In genomic region chr17:42773290-42774035, GRCh38 we compare ENCODE assay signal across 1 cellular context.
TF ChIP-seq lines count a peak whose summit lies in the region.

TSS of gene VPS25 (plus strand) at chr17:42773449. CDS start at chr17:42773476, 27 bp downstream.

TF ChIP-seq in GM12878, 131 proteins besides CTCF, POLR2A, EP300 and RAD21 (continued from another document and continues in another):
- TF ChIP-seq, protein P1, sequence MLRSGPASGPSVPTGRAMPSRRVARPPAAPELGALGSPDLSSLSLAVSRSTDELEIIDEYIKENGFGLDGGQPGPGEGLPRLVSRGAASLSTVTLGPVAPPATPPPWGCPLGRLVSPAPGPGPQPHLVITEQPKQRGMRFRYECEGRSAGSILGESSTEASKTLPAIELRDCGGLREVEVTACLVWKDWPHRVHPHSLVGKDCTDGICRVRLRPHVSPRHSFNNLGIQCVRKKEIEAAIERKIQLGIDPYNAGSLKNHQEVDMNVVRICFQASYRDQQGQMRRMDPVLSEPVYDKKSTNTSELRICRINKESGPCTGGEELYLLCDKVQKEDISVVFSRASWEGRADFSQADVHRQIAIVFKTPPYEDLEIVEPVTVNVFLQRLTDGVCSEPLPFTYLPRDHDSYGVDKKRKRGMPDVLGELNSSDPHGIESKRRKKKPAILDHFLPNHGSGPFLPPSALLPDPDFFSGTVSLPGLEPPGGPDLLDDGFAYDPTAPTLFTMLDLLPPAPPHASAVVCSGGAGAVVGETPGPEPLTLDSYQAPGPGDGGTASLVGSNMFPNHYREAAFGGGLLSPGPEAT (IDR thresholded peaks at IDR 0.05; ENCODE audit: low read depth) = peak; percentile 91
- TF ChIP-seq MTA3 (IDR thresholded peaks at IDR 0.05; ENCODE audit: borderline replicate concordance, low read length) = no peak; the same call in 1 of the 2 replicates
- peak; percentile 17 to 53 for TF ChIP-seq IKZF2 (IDR thresholded peaks at IDR 0.05)
- TF ChIP-seq HDGF (IDR thresholded peaks at IDR 0.05) = 0 out of 2 replicates have a peak, but pooled peaks have one; percentile 26
- 0 out of 2 replicates have a peak, but pooled peaks have one; percentile 50 for TF ChIP-seq TCF7 (IDR thresholded peaks at IDR 0.05; ENCODE audit: borderline replicate concordance)
- TF ChIP-seq POLR2AphosphoS2 (IDR thresholded peaks at IDR 0.05; ENCODE audit: low read depth, low read length) = peak; percentile 79; the same call in 1 of the 2 replicates
- TF ChIP-seq, protein P2, sequence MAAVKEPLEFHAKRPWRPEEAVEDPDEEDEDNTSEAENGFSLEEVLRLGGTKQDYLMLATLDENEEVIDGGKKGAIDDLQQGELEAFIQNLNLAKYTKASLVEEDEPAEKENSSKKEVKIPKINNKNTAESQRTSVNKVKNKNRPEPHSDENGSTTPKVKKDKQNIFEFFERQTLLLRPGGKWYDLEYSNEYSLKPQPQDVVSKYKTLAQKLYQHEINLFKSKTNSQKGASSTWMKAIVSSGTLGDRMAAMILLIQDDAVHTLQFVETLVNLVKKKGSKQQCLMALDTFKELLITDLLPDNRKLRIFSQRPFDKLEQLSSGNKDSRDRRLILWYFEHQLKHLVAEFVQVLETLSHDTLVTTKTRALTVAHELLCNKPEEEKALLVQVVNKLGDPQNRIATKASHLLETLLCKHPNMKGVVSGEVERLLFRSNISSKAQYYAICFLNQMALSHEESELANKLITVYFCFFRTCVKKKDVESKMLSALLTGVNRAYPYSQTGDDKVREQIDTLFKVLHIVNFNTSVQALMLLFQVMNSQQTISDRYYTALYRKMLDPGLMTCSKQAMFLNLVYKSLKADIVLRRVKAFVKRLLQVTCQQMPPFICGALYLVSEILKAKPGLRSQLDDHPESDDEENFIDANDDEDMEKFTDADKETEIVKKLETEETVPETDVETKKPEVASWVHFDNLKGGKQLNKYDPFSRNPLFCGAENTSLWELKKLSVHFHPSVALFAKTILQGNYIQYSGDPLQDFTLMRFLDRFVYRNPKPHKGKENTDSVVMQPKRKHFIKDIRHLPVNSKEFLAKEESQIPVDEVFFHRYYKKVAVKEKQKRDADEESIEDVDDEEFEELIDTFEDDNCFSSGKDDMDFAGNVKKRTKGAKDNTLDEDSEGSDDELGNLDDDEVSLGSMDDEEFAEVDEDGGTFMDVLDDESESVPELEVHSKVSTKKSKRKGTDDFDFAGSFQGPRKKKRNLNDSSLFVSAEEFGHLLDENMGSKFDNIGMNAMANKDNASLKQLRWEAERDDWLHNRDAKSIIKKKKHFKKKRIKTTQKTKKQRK (IDR thresholded peaks at IDR 0.05; ENCODE audit: low read depth, low read length) = no peak
- TF ChIP-seq, protein P3, sequence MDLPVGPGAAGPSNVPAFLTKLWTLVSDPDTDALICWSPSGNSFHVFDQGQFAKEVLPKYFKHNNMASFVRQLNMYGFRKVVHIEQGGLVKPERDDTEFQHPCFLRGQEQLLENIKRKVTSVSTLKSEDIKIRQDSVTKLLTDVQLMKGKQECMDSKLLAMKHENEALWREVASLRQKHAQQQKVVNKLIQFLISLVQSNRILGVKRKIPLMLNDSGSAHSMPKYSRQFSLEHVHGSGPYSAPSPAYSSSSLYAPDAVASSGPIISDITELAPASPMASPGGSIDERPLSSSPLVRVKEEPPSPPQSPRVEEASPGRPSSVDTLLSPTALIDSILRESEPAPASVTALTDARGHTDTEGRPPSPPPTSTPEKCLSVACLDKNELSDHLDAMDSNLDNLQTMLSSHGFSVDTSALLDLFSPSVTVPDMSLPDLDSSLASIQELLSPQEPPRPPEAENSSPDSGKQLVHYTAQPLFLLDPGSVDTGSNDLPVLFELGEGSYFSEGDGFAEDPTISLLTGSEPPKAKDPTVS (IDR thresholded peaks at IDR 0.05; ENCODE audit: low read depth, low read length) = no peak
- TF ChIP-seq CREM (IDR thresholded peaks at IDR 0.05; ENCODE audit: low read depth) = 0 out of 2 replicates have a peak, but pooled peaks have one; percentile 57
- TF ChIP-seq, protein P4, sequence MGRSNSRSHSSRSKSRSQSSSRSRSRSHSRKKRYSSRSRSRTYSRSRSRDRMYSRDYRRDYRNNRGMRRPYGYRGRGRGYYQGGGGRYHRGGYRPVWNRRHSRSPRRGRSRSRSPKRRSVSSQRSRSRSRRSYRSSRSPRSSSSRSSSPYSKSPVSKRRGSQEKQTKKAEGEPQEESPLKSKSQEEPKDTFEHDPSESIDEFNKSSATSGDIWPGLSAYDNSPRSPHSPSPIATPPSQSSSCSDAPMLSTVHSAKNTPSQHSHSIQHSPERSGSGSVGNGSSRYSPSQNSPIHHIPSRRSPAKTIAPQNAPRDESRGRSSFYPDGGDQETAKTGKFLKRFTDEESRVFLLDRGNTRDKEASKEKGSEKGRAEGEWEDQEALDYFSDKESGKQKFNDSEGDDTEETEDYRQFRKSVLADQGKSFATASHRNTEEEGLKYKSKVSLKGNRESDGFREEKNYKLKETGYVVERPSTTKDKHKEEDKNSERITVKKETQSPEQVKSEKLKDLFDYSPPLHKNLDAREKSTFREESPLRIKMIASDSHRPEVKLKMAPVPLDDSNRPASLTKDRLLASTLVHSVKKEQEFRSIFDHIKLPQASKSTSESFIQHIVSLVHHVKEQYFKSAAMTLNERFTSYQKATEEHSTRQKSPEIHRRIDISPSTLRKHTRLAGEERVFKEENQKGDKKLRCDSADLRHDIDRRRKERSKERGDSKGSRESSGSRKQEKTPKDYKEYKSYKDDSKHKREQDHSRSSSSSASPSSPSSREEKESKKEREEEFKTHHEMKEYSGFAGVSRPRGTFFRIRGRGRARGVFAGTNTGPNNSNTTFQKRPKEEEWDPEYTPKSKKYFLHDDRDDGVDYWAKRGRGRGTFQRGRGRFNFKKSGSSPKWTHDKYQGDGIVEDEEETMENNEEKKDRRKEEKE (IDR thresholded peaks at IDR 0.05) = no peak
- TF ChIP-seq MEF2B (IDR thresholded peaks at IDR 0.05; ENCODE audit: partially characterized antibody, poor library complexity, severe bottlenecking) = no peak
- TF ChIP-seq STAT1 (conservative IDR thresholded peaks at IDR 0.05) = peak; percentile 64; the same call in 1 of the 2 replicates
- peak; percentile 95 for TF ChIP-seq E2F8 (IDR thresholded peaks at IDR 0.05; ENCODE audit: low read depth, partially characterized antibody)
- peak; percentile 62 for TF ChIP-seq EED (IDR thresholded peaks at IDR 0.05; ENCODE audit: low read depth)
- peak; percentile 68 for TF ChIP-seq ZZZ3 (IDR thresholded peaks at IDR 0.05; ENCODE audit: control insufficient read depth, insufficient read length, low read depth)
- TF ChIP-seq MEF2A (IDR thresholded peaks at IDR 0.05; ENCODE audit: insufficient read depth, low read depth, low read length) = no peak
- no peak for TF ChIP-seq CBX3 (IDR thresholded peaks at IDR 0.05; ENCODE audit: borderline replicate concordance, low read depth)
- peak; percentile 54 for TF ChIP-seq RELA (IDR thresholded peaks at IDR 0.05; ENCODE audit: borderline replicate concordance, partially characterized antibody)
- TF ChIP-seq, protein P5, sequence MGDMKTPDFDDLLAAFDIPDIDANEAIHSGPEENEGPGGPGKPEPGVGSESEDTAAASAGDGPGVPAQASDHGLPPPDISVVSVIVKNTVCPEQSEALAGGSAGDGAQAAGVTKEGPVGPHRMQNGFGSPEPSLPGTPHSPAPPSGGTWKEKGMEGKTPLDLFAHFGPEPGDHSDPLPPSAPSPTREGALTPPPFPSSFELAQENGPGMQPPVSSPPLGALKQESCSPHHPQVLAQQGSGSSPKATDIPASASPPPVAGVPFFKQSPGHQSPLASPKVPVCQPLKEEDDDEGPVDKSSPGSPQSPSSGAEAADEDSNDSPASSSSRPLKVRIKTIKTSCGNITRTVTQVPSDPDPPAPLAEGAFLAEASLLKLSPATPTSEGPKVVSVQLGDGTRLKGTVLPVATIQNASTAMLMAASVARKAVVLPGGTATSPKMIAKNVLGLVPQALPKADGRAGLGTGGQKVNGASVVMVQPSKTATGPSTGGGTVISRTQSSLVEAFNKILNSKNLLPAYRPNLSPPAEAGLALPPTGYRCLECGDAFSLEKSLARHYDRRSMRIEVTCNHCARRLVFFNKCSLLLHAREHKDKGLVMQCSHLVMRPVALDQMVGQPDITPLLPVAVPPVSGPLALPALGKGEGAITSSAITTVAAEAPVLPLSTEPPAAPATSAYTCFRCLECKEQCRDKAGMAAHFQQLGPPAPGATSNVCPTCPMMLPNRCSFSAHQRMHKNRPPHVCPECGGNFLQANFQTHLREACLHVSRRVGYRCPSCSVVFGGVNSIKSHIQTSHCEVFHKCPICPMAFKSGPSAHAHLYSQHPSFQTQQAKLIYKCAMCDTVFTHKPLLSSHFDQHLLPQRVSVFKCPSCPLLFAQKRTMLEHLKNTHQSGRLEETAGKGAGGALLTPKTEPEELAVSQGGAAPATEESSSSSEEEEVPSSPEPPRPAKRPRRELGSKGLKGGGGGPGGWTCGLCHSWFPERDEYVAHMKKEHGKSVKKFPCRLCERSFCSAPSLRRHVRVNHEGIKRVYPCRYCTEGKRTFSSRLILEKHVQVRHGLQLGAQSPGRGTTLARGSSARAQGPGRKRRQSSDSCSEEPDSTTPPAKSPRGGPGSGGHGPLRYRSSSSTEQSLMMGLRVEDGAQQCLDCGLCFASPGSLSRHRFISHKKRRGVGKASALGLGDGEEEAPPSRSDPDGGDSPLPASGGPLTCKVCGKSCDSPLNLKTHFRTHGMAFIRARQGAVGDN (IDR thresholded peaks at IDR 0.05) = peak; percentile 63
- TF ChIP-seq IKZF1 (conservative IDR thresholded peaks at IDR 0.05) = peak; percentile 80
- no peak for TF ChIP-seq CEBPB (IDR thresholded peaks at IDR 0.05; ENCODE audit: borderline replicate concordance in 1 of 2, low read depth in 2 of 2, low read length in 2 of 2)
- TF ChIP-seq MAX (IDR thresholded peaks at IDR 0.05; ENCODE audit: low read depth, low read length) = no peak
- peak; percentile 81 for TF ChIP-seq IRF4 (IDR thresholded peaks at IDR 0.05; ENCODE audit: low read depth, low read length)
- peak; percentile 71 for TF ChIP-seq PKNOX1 (IDR thresholded peaks at IDR 0.05)
- TF ChIP-seq TARDBP (IDR thresholded peaks at IDR 0.05; ENCODE audit: borderline replicate concordance) = 0 out of 2 replicates have a peak, but pooled peaks have one; percentile 36
- no peak for TF ChIP-seq KDM1A (IDR thresholded peaks at IDR 0.05; ENCODE audit: borderline replicate concordance)
- TF ChIP-seq SIX5 (IDR thresholded peaks at IDR 0.05; ENCODE audit: low read depth, low read length, severe bottlenecking) = peak; percentile 63
- TF ChIP-seq, protein P6, sequence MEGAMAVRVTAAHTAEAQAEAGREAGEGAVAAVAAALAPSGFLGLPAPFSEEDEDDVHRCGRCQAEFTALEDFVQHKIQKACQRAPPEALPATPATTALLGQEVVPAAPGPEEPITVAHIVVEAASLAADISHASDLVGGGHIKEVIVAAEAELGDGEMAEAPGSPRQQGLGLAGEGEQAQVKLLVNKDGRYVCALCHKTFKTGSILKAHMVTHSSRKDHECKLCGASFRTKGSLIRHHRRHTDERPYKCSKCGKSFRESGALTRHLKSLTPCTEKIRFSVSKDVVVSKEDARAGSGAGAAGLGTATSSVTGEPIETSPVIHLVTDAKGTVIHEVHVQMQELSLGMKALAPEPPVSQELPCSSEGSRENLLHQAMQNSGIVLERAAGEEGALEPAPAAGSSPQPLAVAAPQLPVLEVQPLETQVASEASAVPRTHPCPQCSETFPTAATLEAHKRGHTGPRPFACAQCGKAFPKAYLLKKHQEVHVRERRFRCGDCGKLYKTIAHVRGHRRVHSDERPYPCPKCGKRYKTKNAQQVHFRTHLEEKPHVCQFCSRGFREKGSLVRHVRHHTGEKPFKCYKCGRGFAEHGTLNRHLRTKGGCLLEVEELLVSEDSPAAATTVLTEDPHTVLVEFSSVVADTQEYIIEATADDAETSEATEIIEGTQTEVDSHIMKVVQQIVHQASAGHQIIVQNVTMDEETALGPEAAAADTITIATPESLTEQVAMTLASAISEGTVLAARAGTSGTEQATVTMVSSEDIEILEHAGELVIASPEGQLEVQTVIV (IDR thresholded peaks at IDR 0.05; ENCODE audit: borderline replicate concordance, partially characterized antibody) = peak; percentile 79
- peak; percentile 54; the same call in 1 of the 2 replicates for TF ChIP-seq CREB1 (IDR thresholded peaks at IDR 0.05; ENCODE audit: low read depth)
- no peak for TF ChIP-seq MXI1 (IDR thresholded peaks at IDR 0.05; ENCODE audit: low read depth, low read length)
- peak; percentile 76; the same call in 1 of the 2 replicates for TF ChIP-seq RB1 (IDR thresholded peaks at IDR 0.05; ENCODE audit: borderline replicate concordance)
- no peak; the same call in 1 of the 2 replicates for TF ChIP-seq TBL1XR1 (IDR thresholded peaks at IDR 0.05; ENCODE audit: low read depth, low read length)
